ENCODE assay signal across 15 cellular contexts in the genomic region with DNA sequence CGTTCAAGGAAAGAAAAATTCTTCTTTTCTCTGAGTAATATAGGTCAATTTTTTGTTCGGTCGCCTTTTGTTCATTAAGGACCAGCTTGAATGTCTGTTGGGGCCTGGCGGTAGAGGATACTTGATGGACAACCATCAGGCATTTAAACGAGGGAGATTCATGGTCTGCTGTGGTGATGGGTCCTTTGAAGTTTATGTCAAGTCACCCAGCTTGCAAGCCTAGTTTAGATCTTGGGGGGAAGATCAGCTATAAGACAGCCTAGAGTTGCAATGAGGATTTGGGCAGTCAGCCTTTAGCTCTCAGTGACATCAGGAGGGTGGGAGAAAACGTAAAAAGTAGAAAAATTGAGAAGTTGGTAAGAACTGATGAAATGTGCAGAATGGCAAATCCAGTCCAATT.
"Had no signal": no experiment of that assay in that cellular context is flagged by ENCODE, and none has a peak within 500 bp of the region (broad histone marks: within the 10 kb centered on the region; RNA-seq: fewer than 3 reads in every experiment).

No MANE protein-coding gene starts in this region.

- ATAC-seq: heart right ventricle, left lobe of liver had no signal

- H3K9me3 ChIP-seq: heart right ventricle, prostate gland, upper lobe of right lung, vagina had no signal

- DNase-seq: cerebellar nuclear complex; dermis blood vessel endothelial cell; heart right ventricle; islet precursor cell; mesenchymal stem cell; naive B cell; small intestine; stimulated activated CD4-positive, alpha-beta T cell treated with anti-CD3 and anti-CD28 coated beads, Interleukin-2, amount 100 ng/mL, for 48 hours; stimulated activated naive CD4-positive, alpha-beta T cell treated with Interleukin-2 at 50 U/mL for 16 hours; upper lobe of right lung had no signal

- H3K27me3 ChIP-seq: heart right ventricle, upper lobe of right lung, vagina had no signal

- H3K27ac ChIP-seq: upper lobe of right lung, vagina had no signal

- H3K9me3 Mint-ChIP-seq: naive B cell, nephron had no signal

- H3K36me3 ChIP-seq: heart right ventricle, prostate gland, upper lobe of right lung, vagina had no signal

- H3K36me3 Mint-ChIP-seq: naive B cell had no signal

- H3K4me3 Mint-ChIP-seq: nephron had no signal

- H3K4me3 ChIP-seq: heart right ventricle, lung, prostate gland, vagina had no signal

- H3K4me1 ChIP-seq: prostate gland, upper lobe of right lung, vagina had no signal
